7 cellular contexts compared by ENCODE assay signal in the genomic region with DNA sequence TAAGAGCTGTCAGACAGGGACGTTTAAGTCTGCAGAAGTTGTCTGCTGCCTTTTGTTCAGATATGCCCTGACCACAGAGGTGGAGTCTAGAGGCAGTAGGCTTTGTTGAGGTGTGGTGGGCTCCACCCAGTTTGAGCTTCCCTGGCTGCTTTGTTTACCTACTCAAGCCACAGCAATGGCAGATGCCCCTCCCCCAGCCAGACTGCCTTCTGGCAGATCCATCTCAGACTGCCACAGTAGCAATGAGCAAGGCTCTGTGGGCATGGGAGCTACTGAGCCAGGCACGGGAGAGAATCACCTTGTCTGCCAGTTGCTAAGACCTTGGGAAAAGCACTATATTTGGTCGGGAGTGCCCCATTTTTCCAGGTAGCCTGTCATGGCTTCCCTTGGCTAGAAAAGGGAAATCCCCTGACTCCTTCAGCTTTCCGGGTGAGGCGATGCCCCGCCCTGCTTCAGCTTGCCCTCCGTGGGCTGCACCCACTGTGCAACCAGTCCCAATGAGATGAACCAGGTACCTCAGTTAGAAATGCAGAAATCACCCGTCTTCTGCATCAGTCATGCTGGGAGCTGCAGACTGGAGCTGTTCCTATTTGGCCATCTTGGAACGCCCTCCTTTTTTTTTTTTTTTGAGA.
DNase-seq lines count a peak whose midpoint lies in the region; ATAC-seq lines count a peak whose summit lies in the region.
"Not testable (repeated sequence)": the region's sequence is repeated elsewhere in the genome, so short reads cannot be mapped to it uniquely, and the experiment has no call there.

No MANE protein-coding gene starts in this region.

- not testable (repeated sequence) for H3K27me3 Mint-ChIP-seq in activated CD4-positive, alpha-beta T cell treated with anti-CD3 and anti-CD28 coated beads for 36 hours; activated naive CD8-positive, alpha-beta T cell; naive thymus-derived CD8-positive, alpha-beta T cell

- H3K9me3 Mint-ChIP-seq in activated CD4-positive, alpha-beta T cell treated with anti-CD3 and anti-CD28 coated beads for 36 hours (ENCODE audit: low read depth): peaks cover 10% of the 10 kb centered on the region
- not testable (repeated sequence) for H3K9me3 Mint-ChIP-seq in activated naive CD8-positive, alpha-beta T cell (ENCODE audit: low read depth)
- peaks cover 0 to 30% (median 16%) of the 10 kb centered on the region in 9 donors for H3K9me3 Mint-ChIP-seq in naive thymus-derived CD8-positive, alpha-beta T cell

- POLR2A ChIA-PET in activated CD4-positive, alpha-beta T cell treated with anti-CD3 and anti-CD28 coated beads for 36 hours (lab: Charles Lee): interaction anchor here (0.6 kb wide), 1 partner anchor 64 kb away, joined by 4 read pairs; no protein-coding TSS in a partner anchor
- POLR2A ChIA-PET in naive thymus-derived CD8-positive, alpha-beta T cell (lab: Charles Lee): interaction anchor here (0.8 to 1.6 kb wide), 8 partner anchors 23 to 1734 kb away, joined by 3 to 6 read pairs (median 4); partner anchors contain the start of genes C5orf24, HSPA4 and PCBD2

- peaks cover 19% of the 10 kb centered on the region for H3K4me1 Mint-ChIP-seq in activated CD4-positive, alpha-beta T cell treated with anti-CD3 and anti-CD28 coated beads for 36 hours
- H3K4me1 Mint-ChIP-seq in activated naive CD8-positive, alpha-beta T cell (ENCODE audit: low read depth): peaks cover 22% of the 10 kb centered on the region
- peaks cover 18 to 37% (median 28%) of the 10 kb centered on the region in 4 donors for H3K4me1 Mint-ChIP-seq in naive thymus-derived CD8-positive, alpha-beta T cell

- H3K27ac ChIP-seq in KOPT-K1 (ENCODE audit: low read depth, low read length, poor library complexity, severe bottlenecking): peak overlapping the region; percentile 31

- not testable (repeated sequence) for H3K4me3 Mint-ChIP-seq in activated CD4-positive, alpha-beta T cell treated with anti-CD3 and anti-CD28 coated beads for 36 hours
- H3K4me3 Mint-ChIP-seq in activated naive CD8-positive, alpha-beta T cell: peak overlapping the region; percentile 67
- H3K4me3 Mint-ChIP-seq in naive thymus-derived CD8-positive, alpha-beta T cell: peak overlapping the region; percentile 71 to 89 (median 85)

- not testable (repeated sequence) for H3K36me3 Mint-ChIP-seq in activated CD4-positive, alpha-beta T cell treated with anti-CD3 and anti-CD28 coated beads for 36 hours (ENCODE audit: low read depth)
- peaks cover 18% of the 10 kb centered on the region for H3K36me3 Mint-ChIP-seq in activated naive CD8-positive, alpha-beta T cell
- peaks cover 0 to 21% (median 12%) of the 10 kb centered on the region in 3 donors for H3K36me3 Mint-ChIP-seq in naive thymus-derived CD8-positive, alpha-beta T cell

- H3K36me3 ChIP-seq in KOPT-K1 (ENCODE audit: insufficient read depth, low read length): not testable (repeated sequence)

- DNase-seq in NCI-H774 (lab: John Stamatoyannopoulos, UW) (peak; percentile 23), activated T-cell treated with anti-CD3 and anti-CD28 coated beads for 48 hours (ENCODE audit: low read depth) (peak; percentile 18)
- DNase-seq in activated CD4-positive, alpha-beta T cell treated with anti-CD3 and anti-CD28 coated beads for 36 hours: peak; percentile 55
- peak; percentile 52 to 93 (median 80) for DNase-seq in naive thymus-derived CD8-positive, alpha-beta T cell
- DNase-seq in stimulated activated CD8-positive, alpha-beta memory T cell treated with anti-CD3 and anti-CD28 coated beads, Interleukin-12 subunit alpha, Interleukin-12 subunit beta, amount 100 ng/mL, for 1 hour (ENCODE audit: low read depth): peak; percentile 26

- H3K9me3 ChIP-seq in KOPT-K1 (ENCODE audit: insufficient read depth, low read length, poor library complexity, severe bottlenecking): peaks cover 16% of the 10 kb centered on the region

- CTCF ChIA-PET in activated CD4-positive, alpha-beta T cell treated with anti-CD3 and anti-CD28 coated beads for 36 hours (lab: Charles Lee): interaction anchor here (0.6 to 1.6 kb wide), 3 partner anchors 60 to 667 kb away, joined by 3 to 7 read pairs (median 3); no protein-coding TSS in a partner anchor

- peak overlapping the region; percentile 37 for H3K27ac Mint-ChIP-seq in activated CD4-positive, alpha-beta T cell treated with anti-CD3 and anti-CD28 coated beads for 36 hours
- H3K27ac Mint-ChIP-seq in activated naive CD8-positive, alpha-beta T cell: peak overlapping the region; percentile 51
- H3K27ac Mint-ChIP-seq in naive thymus-derived CD8-positive, alpha-beta T cell: peak overlapping the region; percentile 73 to 95 (median 89)

- intact Hi-C loops in activated CD4-positive, alpha-beta T cell treated with anti-CD3 and anti-CD28 coated beads for 36 hours (cut with DNase I, micrococcal nuclease): not testable (repeated sequence)

- ATAC-seq in activated CD4-positive, alpha-beta T cell treated with anti-CD3 and anti-CD28 coated beads for 36 hours: peak; percentile 49
- peak; percentile 95 to 96 for ATAC-seq in naive thymus-derived CD8-positive, alpha-beta T cell

Comparison
In these comparisons a context has a peak if more than half of its experiments do, and no peak if none do; other contexts are left out.
1. Peak in every context shown above with its lines: DNase-seq, ATAC-seq and H3K27ac ChIP-seq.
2. DNase-seq: peak in every context shown above with its lines; median percentile 80 in naive thymus-derived CD8-positive, alpha-beta T cell; 55 in activated CD4-positive, alpha-beta T cell treated with anti-CD3 and anti-CD28 coated beads for 36 hours; 26 in stimulated activated CD8-positive, alpha-beta memory T cell treated with anti-CD3 and anti-CD28 coated beads, Interleukin-12 subunit alpha, Interleukin-12 subunit beta, amount 100 ng/mL, for 1 hour; 23 in NCI-H774; 18 in activated T-cell treated with anti-CD3 and anti-CD28 coated beads for 48 hours.
3. H3K27ac Mint-ChIP-seq: peak in every context shown above with its lines; median percentile 89 in naive thymus-derived CD8-positive, alpha-beta T cell; 51 in activated naive CD8-positive, alpha-beta T cell; 37 in activated CD4-positive, alpha-beta T cell treated with anti-CD3 and anti-CD28 coated beads for 36 hours.